11 cellular contexts compared by ENCODE assay signal in the genomic region with DNA sequence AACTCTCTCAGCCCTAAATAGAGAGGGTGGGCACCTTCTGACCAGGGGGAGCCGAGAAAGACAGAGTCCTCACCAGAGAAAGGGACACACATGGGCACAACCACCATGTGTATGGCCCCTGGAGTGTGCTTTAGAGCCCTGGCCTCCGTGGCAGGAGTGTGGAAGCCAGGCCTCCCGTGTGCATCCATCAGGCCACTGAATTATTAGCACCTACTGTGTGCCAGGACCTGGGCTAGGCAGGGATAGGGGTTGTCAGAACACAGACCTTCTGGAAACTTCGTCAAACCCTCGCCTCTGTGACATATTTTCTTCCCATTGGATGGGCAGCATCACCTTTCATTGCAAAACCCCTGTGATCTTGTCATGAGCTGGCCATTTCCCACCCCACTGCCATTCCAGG.
A peak's percentile ranks its signal among the peaks of the same experiment; 100 is the strongest.
DNase-seq lines count a peak whose midpoint lies in the region; ATAC-seq and TF ChIP-seq lines count a peak whose summit lies in the region.
"Had no signal": no experiment of that assay in that cellular context is flagged by ENCODE, and none has a peak within 500 bp of the region (broad histone marks: within the 10 kb centered on the region; RNA-seq: fewer than 3 reads in every experiment).

No MANE protein-coding gene starts in this region.

- H3K9me3 ChIP-seq in cardiac muscle cell (ENCODE audit: low read depth) (no peaks in the 10 kb centered on the region), transverse colon (no peaks in the 10 kb centered on the region)
- H3K9me3 ChIP-seq in naive thymus-derived CD4-positive, alpha-beta T cell (ENCODE audit: control insufficient read depth in 2 of 3, low read length in 3 of 3): no peaks in the 10 kb centered on the region

- CTCF ChIA-PET in naive thymus-derived CD4-positive, alpha-beta T cell (lab: Charles Lee): no interaction called here

- peak overlapping the region; percentile 49 for H3K27ac Mint-ChIP-seq in chondrocyte (ENCODE audit: unreplicated experiment)
- peak overlapping the region in 8 of 9 donors; percentile 68 to 93 (median 86) for H3K27ac Mint-ChIP-seq in naive thymus-derived CD4-positive, alpha-beta T cell

- H3K27ac ChIP-seq in cardiac muscle cell (peak overlapping the region; percentile 99), transverse colon (peak overlapping the region; percentile 75 to 87 (median 84))
- peak overlapping the region; percentile 34 for H3K27ac ChIP-seq in naive thymus-derived CD4-positive, alpha-beta T cell (ENCODE audit: low read depth, low read length)

- POLR2A ChIA-PET in naive thymus-derived CD4-positive, alpha-beta T cell (lab: Charles Lee): no interaction called here

- TF ChIP-seq CTCF in cardiac muscle cell (IDR thresholded peaks at IDR 0.05; ENCODE audit: low read depth, low read length) (no peak), chondrocyte (IDR thresholded peaks at IDR 0.05) (no peak), transverse colon (IDR thresholded peaks at IDR 0.05) (no peak)

- H3K4me3 ChIP-seq in cardiac muscle cell (no peak overlapping the region), transverse colon (no peak overlapping the region)
- no peak overlapping the region for H3K4me3 ChIP-seq in naive thymus-derived CD4-positive, alpha-beta T cell (ENCODE audit: low read length)

- no peak for TF ChIP-seq EP300 in transverse colon (IDR thresholded peaks at IDR 0.05; ENCODE audit: low read depth)

- H3K4me1 ChIP-seq in cardiac muscle cell (ENCODE audit: low read depth): peaks cover 66% of the 10 kb centered on the region
- peaks cover 18 to 67% of the 10 kb centered on the region in 2 donors for H3K4me1 ChIP-seq in naive thymus-derived CD4-positive, alpha-beta T cell (ENCODE audit: control insufficient read depth in 2 of 2, insufficient read depth in 2 of 2, low read length in 2 of 2)
- peaks cover 62 to 80% (median 71%) of the 10 kb centered on the region in 4 donors for H3K4me1 ChIP-seq in transverse colon

- no peak for TF ChIP-seq POLR2A in transverse colon (IDR thresholded peaks at IDR 0.05)

- H3K36me3 ChIP-seq in cardiac muscle cell (no peaks in the 10 kb centered on the region), transverse colon (no peaks in the 10 kb centered on the region)
- no peaks in the 10 kb centered on the region for H3K36me3 ChIP-seq in naive thymus-derived CD4-positive, alpha-beta T cell (ENCODE audit: control insufficient read depth in 2 of 3, insufficient read depth in 3 of 3, low read length in 3 of 3)

- peaks cover 75% of the 10 kb centered on the region for H3K4me1 Mint-ChIP-seq in chondrocyte (ENCODE audit: low read depth)
- peaks cover 43 to 84% (median 67%) of the 10 kb centered on the region in 7 donors for H3K4me1 Mint-ChIP-seq in naive thymus-derived CD4-positive, alpha-beta T cell

- intact Hi-C loops in Right ventricle myocardium inferior (cut with DNase I) (no loop called here), transverse colon (cut with DNase I; ENCODE audit: low total_unique reads) (no loop called here)
- intact Hi-C loops in naive thymus-derived CD4-positive, alpha-beta T cell (cut with micrococcal nuclease): loop anchor here in 1 of 2 donors (5.0 kb wide), 1 partner anchor 80 kb away; a partner anchor contains a TSS

- no peak overlapping the region for H3K4me3 Mint-ChIP-seq in chondrocyte (ENCODE audit: unreplicated experiment)
- peak overlapping the region in 6 of 10 donors; percentile 13 to 79 (median 60) for H3K4me3 Mint-ChIP-seq in naive thymus-derived CD4-positive, alpha-beta T cell
- H3K4me3 Mint-ChIP-seq: activated T-helper 1 cell treated with anti-CD3 and anti-CD28 coated beads, Interleukin-12 subunit alpha, Interleukin-12 subunit beta, Interleukin-2, Interleukin-4 antibody, amounts not matched to agents 30 ng/mL and 10 ng/mL and 1 ng/mL, durations not matched to agents 14 hours and 24 hours and 36 hours had no signal

- in situ Hi-C loops in transverse colon (cut with MboI; ENCODE audit: low pct_ligation_motif_present in 1 of 4, low pct_unique_long_range_greater_than_20kb in 1 of 4, low sequenced_read_pairs in 3 of 4): no loop called here

- H3K36me3 Mint-ChIP-seq in chondrocyte (ENCODE audit: low read depth): peaks cover 8% of the 10 kb centered on the region
- H3K36me3 Mint-ChIP-seq in naive thymus-derived CD4-positive, alpha-beta T cell: peaks cover 0 to 4% (median under 1%) of the 10 kb centered on the region in 5 donors

- no peaks in the 10 kb centered on the region for H3K27me3 ChIP-seq in cardiac muscle cell
- H3K27me3 ChIP-seq in naive thymus-derived CD4-positive, alpha-beta T cell (ENCODE audit: control insufficient read depth in 2 of 2, insufficient read depth in 2 of 2, low read length in 2 of 2): no peaks in the 10 kb centered on the region
- no peaks in the 10 kb centered on the region for H3K27me3 ChIP-seq in transverse colon

- DNase-seq in cardiac muscle cell (ENCODE audit: low read depth in 1 of 2, low spot score in 1 of 2) (no peak), Right ventricle myocardium inferior (ENCODE audit: missing footprints) (no peak), chondrocyte (ENCODE audit: low spot score) (no peak), transverse colon (no peak), COLO668 (lab: John Stamatoyannopoulos, UW; ENCODE audit: unreplicated experiment) (no peak)
- no peak for DNase-seq in naive thymus-derived CD4-positive, alpha-beta T cell
- DNase-seq: effector memory CD8-positive, alpha-beta T cell; NCI-H1417 treated with DMSO at 0.1 percent for 48 hours had no signal

- H3K9me3 Mint-ChIP-seq in chondrocyte (ENCODE audit: low read depth): no peaks in the 10 kb centered on the region
- no peaks in the 10 kb centered on the region for H3K9me3 Mint-ChIP-seq in naive thymus-derived CD4-positive, alpha-beta T cell
- H3K9me3 Mint-ChIP-seq: activated T-helper 1 cell treated with anti-CD3 and anti-CD28 coated beads, Interleukin-12 subunit alpha, Interleukin-12 subunit beta, Interleukin-2, Interleukin-4 antibody, amounts not matched to agents 30 ng/mL and 10 ng/mL and 1 ng/mL, durations not matched to agents 14 hours and 24 hours and 36 hours; effector memory CD8-positive, alpha-beta T cell had no signal

- no peaks in the 10 kb centered on the region for H3K27me3 Mint-ChIP-seq in chondrocyte (ENCODE audit: low read depth)
- H3K27me3 Mint-ChIP-seq in naive thymus-derived CD4-positive, alpha-beta T cell: no peaks in the 10 kb centered on the region
- H3K27me3 Mint-ChIP-seq: effector memory CD8-positive, alpha-beta T cell had no signal

- no peak for ATAC-seq in Right ventricle myocardium inferior
- no peak for ATAC-seq in naive thymus-derived CD4-positive, alpha-beta T cell
- ATAC-seq in GM19324 (IDR thresholded peaks at IDR 0.05; ENCODE audit: low FRiP score, unreplicated experiment): no peak
- no peak for ATAC-seq in GM21367 (IDR thresholded peaks at IDR 0.05; ENCODE audit: unreplicated experiment)

- WGBS in transverse colon (ENCODE audit: low coverage in 1 of 2), 2 donors: 80% methylated on average over 1 to 5 of the region's 5 CpGs

Comparison
In these comparisons a context has a peak if more than half of its experiments do, and no peak if none do; other contexts are left out.
1. H3K27ac ChIP-seq: peak in every context shown above with its lines; median percentile 99 in cardiac muscle cell; 84 in transverse colon; 34 in naive thymus-derived CD4-positive, alpha-beta T cell.